Comparison of ENCODE assay signal across 34 cellular contexts in genomic region chr12:72692338-72692737, GRCh38.
"Had no signal": no experiment of that assay in that cellular context is flagged by ENCODE, and none has a peak within 500 bp of the region (broad histone marks: within the 10 kb centered on the region; RNA-seq: fewer than 3 reads in every experiment).

No MANE protein-coding gene starts in this region.

- H3K4me1 ChIP-seq: adrenal gland, body of pancreas, breast epithelium had no signal

- H3K4me3 ChIP-seq: adrenal gland, body of pancreas, breast epithelium had no signal

- H3K27ac ChIP-seq: adrenal gland, body of pancreas, brain microvascular endothelial cell, breast epithelium, WERI-Rb-1 had no signal

- H3K4me3 Mint-ChIP-seq: activated CD4-positive, alpha-beta memory T cell treated with anti-CD3 and anti-CD28 coated beads, Interleukin-2, amount 10 ng/mL, durations not matched to agents 7 days and 5 days; activated CD4-positive, alpha-beta T cell treated with anti-CD3 and anti-CD28 coated beads for 36 hours; activated CD4-positive, alpha-beta T cell treated with anti-CD3 and anti-CD28 coated beads, Interleukin-2, amount 10 ng/mL, durations not matched to agents 7 days and 5 days; activated CD8-positive, alpha-beta memory T cell treated with anti-CD3 and anti-CD28 coated beads, Interleukin-2, amount 10 ng/mL, durations not matched to agents 7 days and 5 days; activated CD8-positive, alpha-beta T cell treated with anti-CD3 and anti-CD28 coated beads, Interleukin-2, amount 10 ng/mL, durations not matched to agents 7 days and 5 days; activated naive CD4-positive, alpha-beta T cell treated with anti-CD3 and anti-CD28 coated beads for 36 hours; activated naive CD8-positive, alpha-beta T cell treated with anti-CD3 and anti-CD28 coated beads for 36 hours; activated T-cell treated with anti-CD3 and anti-CD28 coated beads, Interleukin-2, amount 50 U/mL, for 24 hours; T-helper 1 cell treated with Interleukin-12 subunit alpha and Interleukin-12 subunit beta and Interleukin-4 antibody, amounts not matched to agents 30 μg/mL and 1 μg/mL, for 36 hours; T-helper 2 cell treated with Interferon-gamma antibody and Interleukin-4, amounts not matched to agents 5 μg/mL and 100 μg/mL, for 36 hours; WTC11 had no signal

- H3K36me3 Mint-ChIP-seq: activated CD8-positive, alpha-beta memory T cell treated with anti-CD3 and anti-CD28 coated beads, Interleukin-2, amount 10 ng/mL, durations not matched to agents 7 days and 5 days; activated naive CD4-positive, alpha-beta T cell treated with anti-CD3 and anti-CD28 coated beads, Interleukin-2, amount 50 U/mL, for 72 hours; activated naive CD8-positive, alpha-beta T cell treated with anti-CD3 and anti-CD28 coated beads for 36 hours had no signal

- DNase-seq: activated CD4-positive, alpha-beta memory T cell treated with anti-CD3 and anti-CD28 coated beads, Interleukin-2, amount 10 ng/mL, durations not matched to agents 7 days and 5 days; activated CD4-positive, alpha-beta T cell treated with anti-CD3 and anti-CD28 coated beads for 1 hour; activated CD4-positive, alpha-beta T cell treated with anti-CD3 and anti-CD28 coated beads for 36 hours; activated CD4-positive, alpha-beta T cell treated with anti-CD3 and anti-CD28 coated beads for 48 hours; activated CD4-positive, alpha-beta T cell treated with anti-CD3 and anti-CD28 coated beads, Interleukin-2, amount 10 ng/mL, durations not matched to agents 7 days and 5 days; activated CD4-positive, alpha-beta T cell treated with anti-CD3 and anti-CD28 coated beads, Interleukin-2, amount 50 U/mL, for 48 hours; activated CD4-positive, CD25-positive, alpha-beta regulatory T cell; activated CD8-positive, alpha-beta memory T cell treated with anti-CD3 and anti-CD28 coated beads for 24 hours; activated CD8-positive, alpha-beta memory T cell treated with anti-CD3 and anti-CD28 coated beads, Interleukin-2, amount 10 ng/mL, durations not matched to agents 7 days and 5 days; activated CD8-positive, alpha-beta memory T cell treated with anti-CD3 and anti-CD28 coated beads, Interleukin-2, amount 50 U/mL, for 48 hours; activated CD8-positive, alpha-beta T cell treated with anti-CD3 and anti-CD28 coated beads, Interleukin-2, amount 10 ng/mL, durations not matched to agents 7 days and 5 days; activated effector memory CD4-positive, alpha-beta T cell treated with Interleukin-2 at 50 U/mL for 16 hours; activated gamma-delta T cell; activated naive CD4-positive, alpha-beta T cell treated with anti-CD3 and anti-CD28 coated beads for 36 hours; activated naive CD4-positive, alpha-beta T cell treated with anti-CD3 and anti-CD28 coated beads, Interleukin-2, amount 50 U/mL, for 16 hours; activated naive CD8-positive, alpha-beta T cell treated with anti-CD3 and anti-CD28 coated beads for 36 hours; activated T-cell treated with anti-CD3 and anti-CD28 coated beads, Interleukin-2, amount 50 U/mL, for 24 hours; activated T-cell treated with anti-CD3 and anti-CD28 coated beads, Interleukin-2, amount 50 U/mL, for 48 hours; adrenal gland; amniotic stem cell; aorta; body of pancreas; brain microvascular endothelial cell; central memory CD4-positive, alpha-beta T cell; T-helper 2 cell; T-helper 9 cell; WERI-Rb-1 had no signal

- H3K4me1 Mint-ChIP-seq: activated CD4-positive, alpha-beta memory T cell treated with anti-CD3 and anti-CD28 coated beads, Interleukin-2, amount 10 ng/mL, durations not matched to agents 7 days and 5 days; activated CD4-positive, alpha-beta T cell treated with anti-CD3 and anti-CD28 coated beads for 36 hours; activated CD4-positive, alpha-beta T cell treated with anti-CD3 and anti-CD28 coated beads, Interleukin-2, amount 10 ng/mL, durations not matched to agents 7 days and 5 days; activated CD8-positive, alpha-beta memory T cell treated with anti-CD3 and anti-CD28 coated beads, Interleukin-2, amount 10 ng/mL, durations not matched to agents 7 days and 5 days; activated naive CD8-positive, alpha-beta T cell treated with anti-CD3 and anti-CD28 coated beads for 36 hours had no signal

- H3K27ac Mint-ChIP-seq: activated CD4-positive, alpha-beta memory T cell treated with anti-CD3 and anti-CD28 coated beads, Interleukin-2, amount 10 ng/mL, durations not matched to agents 7 days and 5 days; activated CD4-positive, alpha-beta T cell treated with anti-CD3 and anti-CD28 coated beads for 36 hours; activated CD4-positive, alpha-beta T cell treated with anti-CD3 and anti-CD28 coated beads, Interleukin-2, amount 10 ng/mL, durations not matched to agents 7 days and 5 days; activated CD8-positive, alpha-beta memory T cell treated with anti-CD3 and anti-CD28 coated beads, Interleukin-2, amount 10 ng/mL, durations not matched to agents 7 days and 5 days; activated CD8-positive, alpha-beta T cell treated with anti-CD3 and anti-CD28 coated beads, Interleukin-2, amount 10 ng/mL, durations not matched to agents 7 days and 5 days; activated naive CD4-positive, alpha-beta T cell treated with anti-CD3 and anti-CD28 coated beads for 36 hours; activated naive CD4-positive, alpha-beta T cell treated with anti-CD3 and anti-CD28 coated beads, Interleukin-2, amount 50 U/mL, for 72 hours; activated naive CD8-positive, alpha-beta T cell treated with anti-CD3 and anti-CD28 coated beads for 36 hours; activated T-cell treated with anti-CD3 and anti-CD28 coated beads, Interleukin-2, amount 50 U/mL, for 24 hours; activated T-helper 2 cell treated with anti-CD3 and anti-CD28 coated beads, Interferon-gamma antibody, Interleukin-2, Interleukin-4, amounts not matched to agents 10 μg/mL and 5 μg/mL and 100 μg/mL, durations not matched to agents 14 hours and 24 hours and 36 hours; T-helper 1 cell treated with Interleukin-12 subunit alpha and Interleukin-12 subunit beta and Interleukin-4 antibody, amounts not matched to agents 30 μg/mL and 1 μg/mL, for 36 hours; T-helper 2 cell treated with Interferon-gamma antibody and Interleukin-4, amounts not matched to agents 5 μg/mL and 100 μg/mL, for 36 hours had no signal

- H3K27me3 ChIP-seq: adrenal gland, body of pancreas, brain microvascular endothelial cell, breast epithelium had no signal

- H3K9me3 ChIP-seq: adrenal gland, body of pancreas, breast epithelium had no signal

- H3K27me3 Mint-ChIP-seq: activated CD4-positive, alpha-beta memory T cell treated with anti-CD3 and anti-CD28 coated beads, Interleukin-2, amount 10 ng/mL, durations not matched to agents 7 days and 5 days; activated CD4-positive, alpha-beta T cell treated with anti-CD3 and anti-CD28 coated beads for 36 hours; activated CD4-positive, alpha-beta T cell treated with anti-CD3 and anti-CD28 coated beads, Interleukin-2, amount 10 ng/mL, durations not matched to agents 7 days and 5 days; activated CD8-positive, alpha-beta memory T cell treated with anti-CD3 and anti-CD28 coated beads, Interleukin-2, amount 10 ng/mL, durations not matched to agents 7 days and 5 days; activated naive CD8-positive, alpha-beta T cell treated with anti-CD3 and anti-CD28 coated beads for 36 hours; activated T-cell treated with anti-CD3 and anti-CD28 coated beads, Interleukin-2, amount 50 U/mL, for 24 hours had no signal

- H3K36me3 ChIP-seq: adrenal gland, brain microvascular endothelial cell, breast epithelium, WERI-Rb-1 had no signal

- ATAC-seq: activated CD4-positive, alpha-beta T cell treated with anti-CD3 and anti-CD28 coated beads for 36 hours; activated CD4-positive, CD25-positive, alpha-beta regulatory T cell treated with anti-CD3 and anti-CD28 coated beads, Interleukin-2, amount 50 U/mL, for 24 hours; activated CD8-positive, alpha-beta memory T cell treated with anti-CD3 and anti-CD28 coated beads, Interleukin-2, amount 10 ng/mL, durations not matched to agents 7 days and 5 days; activated CD8-positive, alpha-beta T cell treated with anti-CD3 and anti-CD28 coated beads, Interleukin-2, amount 10 ng/mL, durations not matched to agents 7 days and 5 days; activated naive CD4-positive, alpha-beta T cell treated with anti-CD3 and anti-CD28 coated beads, Interleukin-2, amount 50 U/mL, for 72 hours; body of pancreas had no signal

- H3K9me3 Mint-ChIP-seq: activated CD4-positive, alpha-beta memory T cell treated with anti-CD3 and anti-CD28 coated beads, Interleukin-2, amount 10 ng/mL, durations not matched to agents 7 days and 5 days; T-helper 1 cell treated with Interleukin-12 subunit alpha and Interleukin-12 subunit beta and Interleukin-4 antibody, amounts not matched to agents 30 μg/mL and 1 μg/mL, for 36 hours had no signal
